Comparison of ENCODE assay signal across 8 cellular contexts in genomic region chr10:102503264-102504178, GRCh38. TPM values are rescaled to one million over a fixed set of nuclear protein-coding genes. Genes with fewer than 3 reads are reported as not detected.
DNase-seq lines count a peak whose midpoint lies in the region; ATAC-seq and TF ChIP-seq lines count a peak whose summit lies in the region.

Gene SUFU, plus strand, starts transcription at chr10:102503972. Its CDS starts 181 bp downstream, at chr10:102504153.

- H3K9me3 Mint-ChIP-seq in neural progenitor cell: no peaks in the 10 kb centered on the region

- H2AFZ ChIP-seq in neural progenitor cell (replicated peaks): peak within 1 kb of the TSS; percentile 64

- peaks cover 2% of the 10 kb centered on the region for H3K27me3 Mint-ChIP-seq in neural progenitor cell (ENCODE audit: insufficient read depth, low read depth)

- H3K4me3 Mint-ChIP-seq in neural progenitor cell: no peak within 1 kb of the TSS

- ATAC-seq in foreskin keratinocyte: peak; percentile 70

- H3K27ac ChIP-seq in foreskin keratinocyte (no peak within 1 kb of the TSS), neural progenitor cell (peak within 1 kb of the TSS; percentile 60)

- no peaks in the 10 kb centered on the region for H3K27me3 ChIP-seq in HAP-1 (ENCODE audit: low read depth)
- H3K27me3 ChIP-seq in MG63: no peaks in the 10 kb centered on the region
- H3K27me3 ChIP-seq in foreskin keratinocyte: no peaks in the 10 kb centered on the region
- no peaks in the 10 kb centered on the region for H3K27me3 ChIP-seq in neural progenitor cell

- H3K4me1 Mint-ChIP-seq in neural progenitor cell: peaks cover 13% of the 10 kb centered on the region

- in situ Hi-C loops in HAP-1 (cut with MboI; ENCODE audit: low sequenced_read_pairs): no loop called here

- H3K27ac Mint-ChIP-seq in neural progenitor cell: peak within 1 kb of the TSS; percentile 89

- H3K9me3 ChIP-seq in HAP-1: no peaks in the 10 kb centered on the region
- H3K9me3 ChIP-seq in MG63: no peaks in the 10 kb centered on the region
- no peaks in the 10 kb centered on the region for H3K9me3 ChIP-seq in neural progenitor cell (ENCODE audit: low read depth)

- H3K9ac ChIP-seq in neural progenitor cell: peak within 1 kb of the TSS; percentile 40

- peak within 1 kb of the TSS; percentile 86 for H3K4me3 ChIP-seq in HAP-1
- H3K4me3 ChIP-seq in MG63: peak within 1 kb of the TSS; percentile 77
- H3K4me3 ChIP-seq in neural progenitor cell: peak within 1 kb of the TSS; percentile 84

- H3F3A ChIP-seq in neural progenitor cell (ENCODE audit: low read depth): peaks cover 28% of the 10 kb centered on the region

- H3K79me2 ChIP-seq in neural progenitor cell (ENCODE audit: low read depth): peaks cover 76% of the 10 kb centered on the region

- H3K36me3 ChIP-seq in HAP-1 (replicated peaks): no peaks in the 10 kb centered on the region
- peaks cover 4% of the 10 kb centered on the region; the same call in 1 of the 2 replicates for H3K36me3 ChIP-seq in MG63
- no peaks in the 10 kb centered on the region for H3K36me3 ChIP-seq in neural progenitor cell

- H3K36me3 Mint-ChIP-seq in neural progenitor cell: peaks cover 8% of the 10 kb centered on the region

- peaks cover 71% of the 10 kb centered on the region for H4K20me1 ChIP-seq in neural progenitor cell (ENCODE audit: low read depth)

- DNase-seq in GF-D8 (lab: John Stamatoyannopoulos, UW) (peak; percentile 89), HAP-1 (ENCODE audit: low spot score in 2 of 2) (peak; percentile 99), MG63 (peak; percentile 93), SHP77 treated with DMSO at 0.1 percent for 48 hours (lab: John Stamatoyannopoulos, UW) (peak; percentile 89), activated gamma-delta T cell (lab: John Stamatoyannopoulos, UW) (peak; percentile 94), foreskin keratinocyte (peak; percentile 89 to 95), neural progenitor cell (ENCODE audit: low spot score) (peak; percentile 100), stromal cell of bone marrow (ENCODE audit: low read depth) (peak; percentile 97)

- H3K4me2 ChIP-seq in neural progenitor cell: peak within 1 kb of the TSS; percentile 81

- peaks cover 4% of the 10 kb centered on the region; the same call in 1 of the 2 replicates for H3K4me1 ChIP-seq in HAP-1
- H3K4me1 ChIP-seq in foreskin keratinocyte: peaks cover 6% of the 10 kb centered on the region
- peaks cover 21% of the 10 kb centered on the region for H3K4me1 ChIP-seq in neural progenitor cell

- peak; percentile 98 for TF ChIP-seq CTCF in foreskin keratinocyte (conservative IDR thresholded peaks at IDR 0.05)
- TF ChIP-seq CTCF in neural progenitor cell (IDR thresholded peaks at IDR 0.05): peak; percentile 82

RNA-seq across cellular contexts. Expression of gene SUFU, which starts in this region (rescaled TPM):
- 2.0 and 9.4 TPM in 2 replicates for total RNA-seq in MG63 (2014; rRNA removed; shearing (Covaris generic); ENCODE audit: low replicate concordance)
- total RNA-seq in foreskin keratinocyte: 4.4 and 4.8 TPM in 2 replicates
- 4.2 and 4.6 TPM in 2 replicates for polyA plus RNA-seq in foreskin keratinocyte
- 11.5 and 14.7 TPM in 2 replicates for total RNA-seq in neural progenitor cell (ENCODE audit: low replicate concordance)
